Comparison of ENCODE assay signal across 19 cellular contexts in genomic region chr12:110534811-110535210, GRCh38. TPM values are rescaled to one million over a fixed set of nuclear protein-coding genes. Genes with fewer than 3 reads are reported as not detected.
A peak's percentile ranks its signal among the peaks of the same experiment; 100 is the strongest.
DNase-seq lines count a peak whose midpoint lies in the region; ATAC-seq, FAIRE-seq and TF ChIP-seq lines count a peak whose summit lies in the region.
"Had no signal": no experiment of that assay in that cellular context is flagged by ENCODE, and none has a peak within 500 bp of the region (broad histone marks: within the 10 kb centered on the region; RNA-seq: fewer than 3 reads in every experiment).

No MANE protein-coding gene starts in this region.

- no peak overlapping the region for H3K4me2 ChIP-seq in GM12878 (ENCODE audit: control insufficient read depth, insufficient read depth)

- no peak for DNase-seq in heart right ventricle
- DNase-seq in Right ventricle myocardium superior: no peak
- no peak for DNase-seq in GM12878 (ENCODE audit: low read depth, low spot score)
- no peak for DNase-seq in NCI-H2171 treated with DMSO at 0.1 percent for 48 hours (lab: John Stamatoyannopoulos, UW)
- no peak for DNase-seq in NCI-H345 treated with DMSO at 0.1 percent for 48 hours (lab: John Stamatoyannopoulos, UW; ENCODE audit: unreplicated experiment)
- DNase-seq: AML-193; C1 segment of cervical spinal cord; CD8-positive, alpha-beta T cell; Kasumi-1; NCI-H1417 treated with DMSO at 0.1 percent for 48 hours; NCI-H1930; NCI-H226; NCI-H524; Peyer's patch; SJCRH30 had no signal

- no peak for TF ChIP-seq EP300 in GM12878 (IDR thresholded peaks at IDR 0.05; ENCODE audit: borderline replicate concordance in 1 of 2, control insufficient read depth in 1 of 2, low read depth in 2 of 2, low read length in 2 of 2)

- H3K9me3 ChIP-seq in heart right ventricle (no peaks in the 10 kb centered on the region), GM12878 (replicated peaks; ENCODE audit: control insufficient read depth, insufficient read depth, low read length) (no peaks in the 10 kb centered on the region), muscle layer of colon (ENCODE audit: low read length) (no peaks in the 10 kb centered on the region), stomach smooth muscle (ENCODE audit: control insufficient read depth in 2 of 2, low read length in 2 of 2) (no peaks in the 10 kb centered on the region)
- H3K9me3 ChIP-seq: Peyer's patch, SJCRH30 had no signal

- RAD21 ChIA-PET in GM12878 (lab: Charles Lee; ENCODE audit: unreplicated experiment): interaction anchor here (1.4 to 7.3 kb wide), 8 partner anchors 8 to 66 kb away, joined by 5 to 109 read pairs (median 25); no protein-coding TSS in a partner anchor

- POLR2A ChIA-PET in GM12878 (lab: Charles Lee): interaction anchor here (0.6 to 10.4 kb wide), 12 partner anchors 9 to 144 kb away, joined by 3 to 122 read pairs (median 6); no protein-coding TSS in a partner anchor

- BruUV-seq in GM12878 (replicated peaks; lab: Mats Ljungman, UMichigan): TSS peak; percentile 11

- FAIRE-seq in GM12878 (lab: Jason Lieb, UNC): no peak
- FAIRE-seq: H1 had no signal

- no peak overlapping the region for H3K9ac ChIP-seq in GM12878 (ENCODE audit: control insufficient read depth, insufficient read depth, low read length)
- H3K9ac ChIP-seq in muscle layer of colon (ENCODE audit: low read length): no peak overlapping the region
- no peak overlapping the region for H3K9ac ChIP-seq in stomach smooth muscle (ENCODE audit: low read length in 2 of 2)

- H3K27ac ChIP-seq in heart right ventricle: peak overlapping the region in 9 of 10 donors; percentile 18 to 86 (median 81)
- H3K27ac ChIP-seq in GM12878 (ENCODE audit: control insufficient read depth, insufficient read depth): no peak overlapping the region
- H3K27ac ChIP-seq in muscle layer of colon (ENCODE audit: low read depth, low read length): peak overlapping the region; percentile 48
- H3K27ac ChIP-seq in stomach smooth muscle (ENCODE audit: low read length): peak overlapping the region; percentile 32
- H3K27ac ChIP-seq: Peyer's patch, SJCRH30 had no signal

- no peak for ATAC-seq in heart right ventricle
- ATAC-seq in Right ventricle myocardium superior (ENCODE audit: poor library complexity): no peak
- ATAC-seq in GM12878: no peak
- no peak for ATAC-seq in HG03280 (IDR thresholded peaks at IDR 0.05; ENCODE audit: unreplicated experiment)
- ATAC-seq: CD8-positive, alpha-beta T cell had no signal

- WGBS in heart right ventricle, 2 donors: 50 to 73% methylated on average over 6 of the region's 6 CpGs
- WGBS in GM12878 (ENCODE audit: insufficient coverage, insufficient replicate concordance, low lambda C conversion rate, missing lambda C conversion rate): 96% methylated on average over 6 of the region's 6 CpGs

- no peak for TF ChIP-seq RAD21 in GM12878 (IDR thresholded peaks at IDR 0.05; ENCODE audit: insufficient read depth, low read depth, low read length)

- H3K79me2 ChIP-seq in GM12878 (ENCODE audit: control insufficient read depth, insufficient read depth, low read length): peaks cover 54% of the 10 kb centered on the region

- CTCF ChIA-PET in GM12878 (lab: Yijun Ruan, JAX): interaction anchor here (1.2 to 5.4 kb wide), 6 partner anchors 9 to 67 kb away, joined by 3 to 52 read pairs (median 5); no protein-coding TSS in a partner anchor

- H3K36me3 ChIP-seq in heart right ventricle: peaks cover 0 to 76% (median 16%) of the 10 kb centered on the region in 9 donors
- H3K36me3 ChIP-seq in GM12878 (ENCODE audit: control insufficient read depth in 2 of 2, insufficient read depth in 2 of 2, low read length in 1 of 2): peaks cover 7 to 32% of the 10 kb centered on the region in 2 experiments; a peak in 3 of 4 replicates
- H3K36me3 ChIP-seq in muscle layer of colon (ENCODE audit: insufficient read depth, low read length): peaks cover 30% of the 10 kb centered on the region
- peaks cover 9 to 10% of the 10 kb centered on the region in 2 donors for H3K36me3 ChIP-seq in stomach smooth muscle (ENCODE audit: control insufficient read depth in 2 of 2, insufficient read depth in 2 of 2, low read length in 2 of 2)

- H3K4me3 ChIP-seq in heart right ventricle (no peak overlapping the region), GM12878 (no peak overlapping the region), muscle layer of colon (ENCODE audit: low read depth in 1 of 2, low read length in 2 of 2) (no peak overlapping the region), stomach smooth muscle (ENCODE audit: low read length in 2 of 2) (no peak overlapping the region)
- H3K4me3 ChIP-seq: Peyer's patch, SJCRH30 had no signal

- H3K27me3 ChIP-seq in heart right ventricle (no peaks in the 10 kb centered on the region), GM12878 (replicated peaks in 1 of 2; ENCODE audit: control insufficient read depth in 2 of 2, insufficient read depth in 2 of 2, low read length in 1 of 2) (no peaks in the 10 kb centered on the region), muscle layer of colon (ENCODE audit: control insufficient read depth in 1 of 2, insufficient read depth in 2 of 2, low read length in 2 of 2) (no peaks in the 10 kb centered on the region), stomach smooth muscle (ENCODE audit: control insufficient read depth in 1 of 2, insufficient read depth in 2 of 2, low read length in 2 of 2) (no peaks in the 10 kb centered on the region)
- H3K27me3 ChIP-seq: Peyer's patch, SJCRH30 had no signal

- H3K4me1 ChIP-seq in heart right ventricle (peaks cover 6 to 89% (median 37%) of the 10 kb centered on the region in 9 donors), GM12878 (ENCODE audit: control insufficient read depth, insufficient read depth, low read length) (peaks cover 68% of the 10 kb centered on the region), muscle layer of colon (ENCODE audit: insufficient read depth, low read length) (peaks cover 60% of the 10 kb centered on the region), stomach smooth muscle (ENCODE audit: control insufficient read depth, insufficient read depth, low read length) (peaks cover 48% of the 10 kb centered on the region)

- TF ChIP-seq POLR2A in GM12878 (IDR thresholded peaks at IDR 0.05; ENCODE audit: low read depth, low read length): no peak

- in situ Hi-C loops in GM12878 (cut with MboI): no loop called here

- H4K20me1 ChIP-seq in GM12878 (ENCODE audit: control insufficient read depth, insufficient read depth): no peaks in the 10 kb centered on the region

- intact Hi-C loops in heart right ventricle (cut with DNase I): loop anchor here in 2 of 10 donors (5.0 kb wide), 1 partner anchor 47 kb away; the partner anchor contains the start of gene PPTC7 (in 2 of the 2)
- intact Hi-C loops in Right ventricle myocardium superior (cut with DNase I): no loop called here
- intact Hi-C loops in GM12878 (cut with micrococcal nuclease; ENCODE audit: unreplicated experiment): loop anchor here (10.0 kb wide), 1 partner anchor 350 kb away; no protein-coding TSS in a partner anchor

- SMC1A ChIA-PET in GM12878 (lab: Charles Lee; ENCODE audit: uncharacterized antibody, unreplicated experiment): interaction anchor here (1.2 to 18.4 kb wide), 6 partner anchors 8 to 66 kb away, joined by 4 to 308 read pairs (median 89); no protein-coding TSS in a partner anchor

- no peak overlapping the region for H2AFZ ChIP-seq in GM12878 (ENCODE audit: control insufficient read depth, low read depth, low read length)

- TF ChIP-seq CTCF in heart right ventricle (IDR thresholded peaks at IDR 0.05) (no peak), GM12878 (IDR thresholded peaks at IDR 0.05 in 2 of 3, conservative IDR thresholded peaks at IDR 0.05 in 1 of 3; ENCODE audit: control insufficient read depth in 2 of 3, extremely low read depth in 1 of 3, insufficient read depth in 1 of 3, low read depth in 3 of 3, low read length in 3 of 3) (no peak)

RNA-seq across cellular contexts. Expression of gene RAD9B, which starts 32.7 kb away (rescaled TPM):
- total RNA-seq in heart right ventricle (1 to 10 TPM in 4 of 10 donors, under 1 TPM in 6; 0.23 to 1.6 (median 0.95) TPM), Right ventricle myocardium superior (0.67 TPM), GM12878 (2014; rRNA removed) (0.87 and 1.1 TPM in 2 replicates), GM12878 (2014; rRNA removed; fragmentation: Illumina TruSeq; extraction: Trizol) (1.1 TPM in 2 replicates), GM12878 (2021) (0.88 and 2.0 TPM in 2 replicates)
- polyA plus RNA-seq in heart right ventricle (1 to 10 TPM in 1 of 2 donors, not detected in 1; 4.9 TPM), GM12878 (2011; rRNA removed) (1.7 and 4.0 TPM in 2 replicates), GM12878 (2014; fragmentation: Illumina TruSeq; extraction: Trizol) (1.4 and 1.9 TPM in 2 replicates), GM12878 (2014; fragmentation: Nextera tagmentation; extraction: Ambion mirVana) (1 to 10 TPM; 1.2 to 2.0 TPM), GM12878 (2014; rRNA removed) (1.4 and 1.7 TPM in 2 replicates), GM12878 (2016; fragmentation: Nextera tagmentation; extraction: Ambion mirVana) (1 to 10 TPM in 1 of 2 experiments, under 1 TPM in 1; 0.54 to 1.3 TPM)
- 1.8 and 5.8 TPM in 2 replicates for total RNA-seq in GM12878 (2013; cell fraction: nucleolus; rRNA removed)
- polyA plus RNA-seq in GM12878 (2011; ENCODE audit: low read depth): 0.88 TPM
- polyA plus RNA-seq in GM12878 (2011; cell fraction: cytosol; rRNA removed): 1.0 TPM in 2 replicates
- polyA plus RNA-seq in GM12878 (2011; cell fraction: nucleus; rRNA removed): 1.0 and 1.3 TPM in 2 replicates
- 0.92 and 1.0 TPM in 2 replicates for polyA plus RNA-seq in GM12878 (2012)
- polyA minus RNA-seq in GM12878 (2011; rRNA and poly(A)+ RNA removed): 1.8 and 2.0 TPM in 2 replicates
- 0.31 TPM in 1 of 2 replicates, not detected in the other for polyA minus RNA-seq in GM12878 (2011; cell fraction: cytosol; rRNA and poly(A)+ RNA removed)
- 0.24 and 0.86 TPM in 2 replicates for polyA minus RNA-seq in GM12878 (2011; cell fraction: nucleus; rRNA and poly(A)+ RNA removed)
- total RNA-seq: H1 had no signal

RNA-seq across cellular contexts. Expression of gene VPS29, which starts 32.9 kb away (rescaled TPM):
- total RNA-seq in heart right ventricle: 100 to 1,000 TPM in 2 of 10 donors, 10 to 100 TPM in 8; 83.7 to 117 (median 91.5) TPM
- polyA plus RNA-seq in heart right ventricle: 100 to 1,000 TPM in 1 of 2 donors, 10 to 100 TPM in 1; 84.0 to 175 TPM
- 108 TPM for total RNA-seq in Right ventricle myocardium superior
- total RNA-seq in GM12878 (2013; cell fraction: nucleolus; rRNA removed): 160 and 167 TPM in 2 replicates
- 65.3 and 82.1 TPM in 2 replicates for total RNA-seq in GM12878 (2014; rRNA removed)
- 105 and 109 TPM in 2 replicates for total RNA-seq in GM12878 (2014; rRNA removed; fragmentation: Illumina TruSeq; extraction: Trizol)
- 78.8 and 79.4 TPM in 2 replicates for total RNA-seq in GM12878 (2021)
- 91.8 TPM for polyA plus RNA-seq in GM12878 (2011; ENCODE audit: low read depth)
- polyA plus RNA-seq in GM12878 (2011; rRNA removed): 203 and 283 TPM in 2 replicates
- 90.5 and 98.1 TPM in 2 replicates for polyA plus RNA-seq in GM12878 (2011; cell fraction: cytosol; rRNA removed)
- 141 and 158 TPM in 2 replicates for polyA plus RNA-seq in GM12878 (2011; cell fraction: nucleus; rRNA removed)
- 100 and 105 TPM in 2 replicates for polyA plus RNA-seq in GM12878 (2012)
- polyA plus RNA-seq in GM12878 (2014; fragmentation: Illumina TruSeq; extraction: Trizol): 178 and 317 TPM in 2 replicates
- polyA plus RNA-seq in GM12878 (2014; fragmentation: Nextera tagmentation; extraction: Ambion mirVana): 100 to 1,000 TPM; 290 to 405 TPM
- polyA plus RNA-seq in GM12878 (2014; rRNA removed): 153 and 210 TPM in 2 replicates
- 100 to 1,000 TPM; 251 to 261 TPM for polyA plus RNA-seq in GM12878 (2016; fragmentation: Nextera tagmentation; extraction: Ambion mirVana)
- polyA minus RNA-seq in GM12878 (2011; rRNA and poly(A)+ RNA removed): 67.7 and 92.7 TPM in 2 replicates
- polyA minus RNA-seq in GM12878 (2011; cell fraction: cytosol; rRNA and poly(A)+ RNA removed): 23.9 and 25.2 TPM in 2 replicates
- 33.1 and 41.8 TPM in 2 replicates for polyA minus RNA-seq in GM12878 (2011; cell fraction: nucleus; rRNA and poly(A)+ RNA removed)

RNA-seq across cellular contexts. Expression of gene PPTC7, which starts 48.3 kb away (rescaled TPM):
- total RNA-seq in heart right ventricle (100 to 1,000 TPM in 1 of 10 donors, 10 to 100 TPM in 9; 66.0 to 162 (median 79.4) TPM), Right ventricle myocardium superior (98.3 TPM), GM12878 (2014; rRNA removed) (8.3 and 9.1 TPM in 2 replicates), GM12878 (2014; rRNA removed; fragmentation: Illumina TruSeq; extraction: Trizol) (13.4 and 13.9 TPM in 2 replicates), GM12878 (2021) (31.0 and 31.4 TPM in 2 replicates)
- polyA plus RNA-seq in heart right ventricle (10 to 100 TPM; 18.9 to 20.4 TPM), GM12878 (2011; rRNA removed) (69.6 and 89.2 TPM in 2 replicates), GM12878 (2014; fragmentation: Illumina TruSeq; extraction: Trizol) (29.8 and 37.9 TPM in 2 replicates), GM12878 (2014; fragmentation: Nextera tagmentation; extraction: Ambion mirVana) (1 to 10 TPM; 5.0 to 8.9 TPM), GM12878 (2014; rRNA removed) (24.8 and 25.9 TPM in 2 replicates), GM12878 (2016; fragmentation: Nextera tagmentation; extraction: Ambion mirVana) (10 to 100 TPM in 1 of 2 experiments, 1 to 10 TPM in 1; 4.0 to 11.3 TPM)
- 97.8 and 98.0 TPM in 2 replicates for total RNA-seq in GM12878 (2013; cell fraction: nucleolus; rRNA removed)
- 16.5 TPM for polyA plus RNA-seq in GM12878 (2011; ENCODE audit: low read depth)
- polyA plus RNA-seq in GM12878 (2011; cell fraction: cytosol; rRNA removed): 26.8 and 32.6 TPM in 2 replicates
- 36.0 and 57.5 TPM in 2 replicates for polyA plus RNA-seq in GM12878 (2011; cell fraction: nucleus; rRNA removed)
- polyA plus RNA-seq in GM12878 (2012): 24.9 and 34.0 TPM in 2 replicates
- 80.9 and 102 TPM in 2 replicates for polyA minus RNA-seq in GM12878 (2011; rRNA and poly(A)+ RNA removed)
- polyA minus RNA-seq in GM12878 (2011; cell fraction: cytosol; rRNA and poly(A)+ RNA removed): 29.1 and 29.5 TPM in 2 replicates
- polyA minus RNA-seq in GM12878 (2011; cell fraction: nucleus; rRNA and poly(A)+ RNA removed): 34.9 and 43.1 TPM in 2 replicates
